ENCODE assay signal across 1 cellular context in genomic region chr18:23499571-23499889, GRCh38.
TF ChIP-seq lines count a peak whose summit lies in the region.

No MANE protein-coding gene starts in this region.

TF ChIP-seq in H1, 55 proteins besides CTCF, POLR2A, EP300 and RAD21:
- no peak for TF ChIP-seq USF2 (IDR thresholded peaks at IDR 0.05; ENCODE audit: low read length)
- no peak for TF ChIP-seq HDAC2 (IDR thresholded peaks at IDR 0.05; ENCODE audit: borderline replicate concordance in 1 of 2, low read depth in 2 of 2, low read length in 2 of 2)
- TF ChIP-seq GTF2F1 (IDR thresholded peaks at IDR 0.05; ENCODE audit: borderline replicate concordance, low read depth, low read length), result no peak
- no peak for TF ChIP-seq BACH1 (IDR thresholded peaks at IDR 0.05; ENCODE audit: low read length)
